In genomic region chr3:16061491-16061890, GRCh38 we compare ENCODE assay signal across 20 cellular contexts.
DNase-seq lines count a peak whose midpoint lies in the region; ATAC-seq and TF ChIP-seq lines count a peak whose summit lies in the region.
"Had no signal": no experiment of that assay in that cellular context is flagged by ENCODE, and none has a peak within 500 bp of the region (broad histone marks: within the 10 kb centered on the region; RNA-seq: fewer than 3 reads in every experiment).

No MANE protein-coding gene starts in this region.

- H3K9me3 ChIP-seq in right cardiac atrium (ENCODE audit: control insufficient read depth, low read length) (no peaks in the 10 kb centered on the region), uterus (no peaks in the 10 kb centered on the region)
- H3K9me3 ChIP-seq: HAP-1, left lung, upper lobe of left lung had no signal

- no peaks in the 10 kb centered on the region for H3K36me3 Mint-ChIP-seq in osteocyte (ENCODE audit: unreplicated experiment)
- H3K36me3 Mint-ChIP-seq: WTC11 had no signal

- ATAC-seq in right cardiac atrium (no peak), left cardiac atrium (no peak), HG02884 (IDR thresholded peaks at IDR 0.05; ENCODE audit: unreplicated experiment) (no peak)
- ATAC-seq: naive thymus-derived CD4-positive, alpha-beta T cell; WTC11 had no signal

- H3K36me3 ChIP-seq in uterus, result no peaks in the 10 kb centered on the region
- H3K36me3 ChIP-seq: HAP-1, left lung, upper lobe of left lung had no signal

- intact Hi-C loops in right cardiac atrium (cut with DNase I), result no loop called here
- intact Hi-C loops in left cardiac atrium (cut with DNase I), result no loop called here
- intact Hi-C loops in uterus (cut with DNase I; ENCODE audit: low total_unique reads), result no loop called here

- no peaks in the 10 kb centered on the region for H3K9me3 Mint-ChIP-seq in osteocyte (ENCODE audit: unreplicated experiment)
- H3K9me3 Mint-ChIP-seq: dendritic cell treated with granulocyte-macrophage colony-stimulating factor and Interleukin-4, amounts not matched to agents 40 ng/mL and 50 ng/mL, for 4 days; naive thymus-derived CD4-positive, alpha-beta T cell; WTC11 had no signal

- TF ChIP-seq CTCF in coronary artery (IDR thresholded peaks at IDR 0.05) (no peak), osteocyte (IDR thresholded peaks at IDR 0.05) (no peak), uterus (IDR thresholded peaks at IDR 0.05) (no peak)

- no peaks in the 10 kb centered on the region for H3K27me3 Mint-ChIP-seq in osteocyte (ENCODE audit: unreplicated experiment)
- H3K27me3 Mint-ChIP-seq: dendritic cell treated with granulocyte-macrophage colony-stimulating factor and Interleukin-4, amounts not matched to agents 40 ng/mL and 50 ng/mL, for 4 days had no signal

- DNase-seq in right cardiac atrium, result no peak
- DNase-seq in left cardiac atrium, result no peak
- no peak for DNase-seq in coronary artery (ENCODE audit: low spot score)
- DNase-seq in osteocyte (ENCODE audit: extremely low spot score, unreplicated experiment), result no peak
- no peak for DNase-seq in uterus
- no peak for DNase-seq in DMS79 treated with DMSO at 0.1 percent for 48 hours (lab: John Stamatoyannopoulos, UW)
- DNase-seq in effector CD4-positive, alpha-beta T cell, result no peak
- DNase-seq: CD8-positive, alpha-beta memory T cell; GDM1; naive thymus-derived CD4-positive, alpha-beta T cell; NCI-H2107; NCI-H82; stimulated activated CD4-positive, alpha-beta T cell treated with anti-CD3 and anti-CD28 coated beads, Interleukin-1b, Interleukin-23, amount 100 ng/mL, for 48 hours; T-helper 1 cell; upper lobe of left lung had no signal

- H3K27ac Mint-ChIP-seq in osteocyte (ENCODE audit: unreplicated experiment), result peak overlapping the region; percentile 96
- H3K27ac Mint-ChIP-seq: CD8-positive, alpha-beta memory T cell; dendritic cell treated with granulocyte-macrophage colony-stimulating factor and Interleukin-4, amounts not matched to agents 40 ng/mL and 50 ng/mL, for 4 days; naive thymus-derived CD4-positive, alpha-beta T cell; WTC11 had no signal

- H3K4me1 Mint-ChIP-seq in osteocyte (ENCODE audit: unreplicated experiment), result peaks cover 70% of the 10 kb centered on the region
- H3K4me1 Mint-ChIP-seq: CD8-positive, alpha-beta memory T cell; WTC11 had no signal

- H3K4me3 ChIP-seq in right cardiac atrium (ENCODE audit: low read length) (no peak overlapping the region), coronary artery (no peak overlapping the region), uterus (no peak overlapping the region)
- H3K4me3 ChIP-seq: HAP-1, left lung, upper lobe of left lung had no signal

- no peak for TF ChIP-seq POLR2A in uterus (IDR thresholded peaks at IDR 0.05)

- H3K4me3 Mint-ChIP-seq in osteocyte (ENCODE audit: unreplicated experiment), result no peak overlapping the region
- H3K4me3 Mint-ChIP-seq: CD8-positive, alpha-beta memory T cell; dendritic cell treated with granulocyte-macrophage colony-stimulating factor and Interleukin-4, amounts not matched to agents 40 ng/mL and 50 ng/mL, for 4 days; naive thymus-derived CD4-positive, alpha-beta T cell; WTC11 had no signal

- H3K27ac ChIP-seq in right cardiac atrium (ENCODE audit: low read length), result peak overlapping the region; percentile 25
- H3K27ac ChIP-seq in coronary artery, result peak overlapping the region; percentile 7 to 85
- H3K27ac ChIP-seq in uterus, result peak overlapping the region; percentile 89 to 94

- WGBS in right cardiac atrium, result 89% methylated on average over 2 of the region's 2 CpGs

- peaks cover 8% of the 10 kb centered on the region for H3K4me1 ChIP-seq in right cardiac atrium (ENCODE audit: control insufficient read depth, insufficient read depth, low read length)
- H3K4me1 ChIP-seq in uterus, result peaks cover 4 to 15% of the 10 kb centered on the region in 2 donors
- H3K4me1 ChIP-seq: HAP-1 had no signal

- no peaks in the 10 kb centered on the region for H3K27me3 ChIP-seq in right cardiac atrium (ENCODE audit: control insufficient read depth, insufficient read depth)
- H3K27me3 ChIP-seq in uterus, result no peaks in the 10 kb centered on the region
- H3K27me3 ChIP-seq: left lung, upper lobe of left lung had no signal

Comparison
In these comparisons a context has a peak if more than half of its experiments do, and no peak if none do; other contexts are left out.
1. H3K27ac ChIP-seq: peak in every context shown above with its lines; median percentile 92 in uterus; 46 in coronary artery; 25 in right cardiac atrium.